Comparison of ENCODE assay signal across 1 cellular context in the genomic region with DNA sequence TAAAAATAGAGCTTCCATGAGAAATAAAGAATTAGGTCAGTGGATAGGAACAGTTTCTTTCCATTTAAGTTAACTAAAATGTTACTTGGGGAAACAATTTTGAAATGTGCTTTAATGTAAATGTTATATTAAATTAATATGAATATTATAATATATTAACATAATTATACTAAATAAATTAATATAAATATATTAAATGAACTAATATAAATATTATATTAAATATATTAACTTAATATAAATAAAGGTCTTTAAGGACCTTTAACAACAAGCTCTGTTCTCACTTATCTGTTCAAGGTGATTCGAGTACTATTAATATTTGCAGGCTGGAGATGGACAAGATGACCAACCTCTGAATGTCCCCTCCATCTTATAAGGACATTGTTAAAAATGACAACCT.
TF ChIP-seq lines count a peak whose summit lies in the region.

No MANE protein-coding gene starts in this region.

TF ChIP-seq in HCT116, 20 proteins besides CTCF, POLR2A, EP300 and RAD21 (continued from another document):
- no peak for TF ChIP-seq ATF3 (IDR thresholded peaks at IDR 0.05)
- no peak for TF ChIP-seq EGR1 (IDR thresholded peaks at IDR 0.05; ENCODE audit: low read depth)
- no peak for TF ChIP-seq SIN3A (IDR thresholded peaks at IDR 0.05; ENCODE audit: low read depth)
- TF ChIP-seq TCF7L2 (IDR thresholded peaks at IDR 0.05; ENCODE audit: borderline replicate concordance, extremely low read depth, insufficient read depth, insufficient read length), result no peak
TF ChIP-seq in HCT116: peak in this region for 0.
